ENCODE assay signal across 29 cellular contexts in genomic region chr1:54144366-54144765, GRCh38. TPM values are rescaled to one million over a fixed set of nuclear protein-coding genes. Genes with fewer than 3 reads are reported as not detected.
DNase-seq lines count a peak whose midpoint lies in the region; TF ChIP-seq lines count a peak whose summit lies in the region.
"Had no signal": no experiment of that assay in that cellular context is flagged by ENCODE, and none has a peak within 500 bp of the region (broad histone marks: within the 10 kb centered on the region; RNA-seq: fewer than 3 reads in every experiment).

No MANE protein-coding gene starts in this region.

- peak overlapping the region; percentile 65 for H4K8ac ChIP-seq in neuronal stem cell (ENCODE audit: low read depth, low read length)

- H3K23ac ChIP-seq in neuronal stem cell (ENCODE audit: low read depth, low read length, poor library complexity) = no peak overlapping the region

- H3K4me1 ChIP-seq in neuronal stem cell (ENCODE audit: control insufficient read depth in 2 of 2, insufficient read depth in 1 of 2, low read depth in 1 of 2, low read length in 2 of 2) (no peaks in the 10 kb centered on the region), vagina (no peaks in the 10 kb centered on the region)
- H3K4me1 ChIP-seq: A549; BLaER1 treated with 17β-estradiol and CSF1 and Interleukin-3, amounts not matched to agents 10 nM and 100 nM had no signal

- H3K27ac ChIP-seq in neuronal stem cell (replicated peaks; ENCODE audit: low read length) (no peak overlapping the region), vagina (no peak overlapping the region)
- H3K27ac ChIP-seq: 22Rv1; A549; BLaER1 treated with 17β-estradiol and CSF1 and Interleukin-3, amounts not matched to agents 10 nM and 100 nM had no signal

- peak overlapping the region; percentile 26 for H3K14ac ChIP-seq in neuronal stem cell (ENCODE audit: low read length)

- H2BK12ac ChIP-seq in neuronal stem cell (ENCODE audit: low read length) = no peak overlapping the region

- H3K9me3 ChIP-seq in neuronal stem cell (replicated peaks in 1 of 2; ENCODE audit: control insufficient read depth in 2 of 2, insufficient read depth in 1 of 2, low read depth in 1 of 2, low read length in 2 of 2) (no peaks in the 10 kb centered on the region), vagina (no peaks in the 10 kb centered on the region)
- H3K9me3 ChIP-seq: A549; BLaER1 treated with 17β-estradiol and CSF1 and Interleukin-3, amounts not matched to agents 10 nM and 100 nM had no signal

- WGBS in neuronal stem cell (ENCODE audit: extremely low coverage in 2 of 2, insufficient read length in 2 of 2, insufficient replicate concordance in 1 of 2), 2 donors = no CpG with 5 or more reads among the region's 11 CpGs

- H2BK120ac ChIP-seq in neuronal stem cell (ENCODE audit: low read depth, low read length) = no peak overlapping the region

- no peak overlapping the region for H3K9ac ChIP-seq in neuronal stem cell (ENCODE audit: low read depth, low read length, poor library complexity)
- H3K9ac ChIP-seq: BLaER1 treated with 17β-estradiol and CSF1 and Interleukin-3, amounts not matched to agents 10 nM and 100 nM had no signal

- H3K27ac Mint-ChIP-seq in activated naive CD4-positive, alpha-beta T cell treated with anti-CD3 and anti-CD28 coated beads, Interleukin-2, amount 50 U/mL, for 24 hours = peak overlapping the region; percentile 57
- H3K27ac Mint-ChIP-seq: B cell; CD4-positive, alpha-beta memory T cell; CD4-positive, CD25-positive, alpha-beta regulatory T cell; CD8-positive, alpha-beta memory T cell had no signal

- peaks cover 0 to 7% (median 0%) of the 10 kb centered on the region in 3 experiments for H3K27me3 ChIP-seq in neuronal stem cell (ENCODE audit: control insufficient read depth in 3 of 3, insufficient read depth in 3 of 3, low read depth in 1 of 3, low read length in 3 of 3)
- no peaks in the 10 kb centered on the region for H3K27me3 ChIP-seq in vagina
- H3K27me3 ChIP-seq: BLaER1 treated with 17β-estradiol and CSF1 and Interleukin-3, amounts not matched to agents 10 nM and 100 nM had no signal

- H3K9me3 Mint-ChIP-seq in activated naive CD4-positive, alpha-beta T cell treated with anti-CD3 and anti-CD28 coated beads, Interleukin-2, amount 50 U/mL, for 24 hours = no peaks in the 10 kb centered on the region
- H3K9me3 Mint-ChIP-seq: CD4-positive, alpha-beta memory T cell; CD4-positive, CD25-positive, alpha-beta regulatory T cell; CD8-positive, alpha-beta memory T cell had no signal

- no peaks in the 10 kb centered on the region for H3K4me1 Mint-ChIP-seq in activated naive CD4-positive, alpha-beta T cell treated with anti-CD3 and anti-CD28 coated beads, Interleukin-2, amount 50 U/mL, for 24 hours
- H3K4me1 Mint-ChIP-seq: B cell; CD14-positive monocyte; CD4-positive, alpha-beta memory T cell; CD4-positive, CD25-positive, alpha-beta regulatory T cell; CD8-positive, alpha-beta memory T cell had no signal

- TF ChIP-seq POLR2A in vagina (IDR thresholded peaks at IDR 0.05) = no peak

- no peak overlapping the region for H2BK15ac ChIP-seq in neuronal stem cell (ENCODE audit: low read length)

- no peaks in the 10 kb centered on the region for H3K36me3 Mint-ChIP-seq in activated naive CD4-positive, alpha-beta T cell treated with anti-CD3 and anti-CD28 coated beads, Interleukin-2, amount 50 U/mL, for 24 hours
- H3K36me3 Mint-ChIP-seq: CD14-positive monocyte; CD4-positive, alpha-beta memory T cell; CD4-positive, CD25-positive, alpha-beta regulatory T cell; CD8-positive, alpha-beta memory T cell had no signal

- no peak for TF ChIP-seq CTCF in vagina (IDR thresholded peaks at IDR 0.05)

- H3K4me3 ChIP-seq in neuronal stem cell (ENCODE audit: low read length in 2 of 2) = no peak overlapping the region
- H3K4me3 ChIP-seq in vagina = no peak overlapping the region
- H3K4me3 ChIP-seq: A549; BLaER1 treated with 17β-estradiol and CSF1 and Interleukin-3, amounts not matched to agents 10 nM and 100 nM; GM12878 had no signal

- H3K4me2 ChIP-seq in neuronal stem cell (ENCODE audit: insufficient read depth, low read length, poor library complexity, severe bottlenecking) = no peak overlapping the region
- H3K4me2 ChIP-seq: A549; BLaER1 treated with 17β-estradiol and CSF1 and Interleukin-3, amounts not matched to agents 10 nM and 100 nM had no signal

- H2BK5ac ChIP-seq in neuronal stem cell (ENCODE audit: low read length) = no peak overlapping the region

- intact Hi-C loops in vagina (cut with DNase I) = no loop called here

- H3K18ac ChIP-seq in neuronal stem cell (ENCODE audit: low read length) = no peak overlapping the region

- no peak overlapping the region for H3K4ac ChIP-seq in neuronal stem cell (ENCODE audit: low read length)

- no peak overlapping the region for H2AFZ ChIP-seq in neuronal stem cell (ENCODE audit: low read length)

- DNase-seq in activated naive CD4-positive, alpha-beta T cell treated with Interleukin-2 at 50 U/mL for 16 hours = no peak
- DNase-seq in islet precursor cell (peak; percentile 38), neuronal stem cell (ENCODE audit: low spot score) (no peak), C1 segment of cervical spinal cord (lab: John Stamatoyannopoulos, UW) (no peak), globus pallidus (ENCODE audit: low spot score) (no peak), vagina (ENCODE audit: extremely low spot score in 2 of 2) (no peak)
- DNase-seq: AML-193; CD4-positive, alpha-beta memory T cell; CD4-positive, CD25-positive, alpha-beta regulatory T cell; COR-L47; DMS 273 treated with DMSO at 0.1 percent for 48 hours; DMS153; DMS53; DMS79; DND-41; EL; GDM1 had no signal

- H3K79me1 ChIP-seq in neuronal stem cell (ENCODE audit: low read depth, low read length) = peaks cover 1% of the 10 kb centered on the region

- H3K27me3 Mint-ChIP-seq in activated naive CD4-positive, alpha-beta T cell treated with anti-CD3 and anti-CD28 coated beads, Interleukin-2, amount 50 U/mL, for 24 hours = no peaks in the 10 kb centered on the region
- H3K27me3 Mint-ChIP-seq: CD4-positive, alpha-beta memory T cell; CD8-positive, alpha-beta memory T cell had no signal

- no peak overlapping the region for H4K91ac ChIP-seq in neuronal stem cell (ENCODE audit: low read depth, low read length, poor library complexity)

- H3K36me3 ChIP-seq in neuronal stem cell (replicated peaks in 1 of 2; ENCODE audit: control insufficient read depth in 2 of 2, insufficient read depth in 2 of 2, low read length in 2 of 2) (no peaks in the 10 kb centered on the region), vagina (no peaks in the 10 kb centered on the region)
- H3K36me3 ChIP-seq: BLaER1 treated with 17β-estradiol and CSF1 and Interleukin-3, amounts not matched to agents 10 nM and 100 nM had no signal

- H2AK5ac ChIP-seq in neuronal stem cell (ENCODE audit: low read depth, low read length) = peak overlapping the region; percentile 30

- no peak overlapping the region for H3K4me3 Mint-ChIP-seq in activated naive CD4-positive, alpha-beta T cell treated with anti-CD3 and anti-CD28 coated beads, Interleukin-2, amount 50 U/mL, for 24 hours
- H3K4me3 Mint-ChIP-seq: B cell; CD14-positive monocyte; CD4-positive, alpha-beta memory T cell; CD4-positive, CD25-positive, alpha-beta regulatory T cell; CD8-positive, alpha-beta memory T cell had no signal

RNA-seq across cellular contexts. Expression of gene CDCP2, which starts 8.4 kb away (rescaled TPM):
- polyA plus RNA-seq in neuronal stem cell (2013, experiment 1 of 2) = 0.03 TPM
- polyA plus RNA-seq in neuronal stem cell (2013, experiment 2 of 2) = 0.03 TPM
- not detected for total RNA-seq in vagina
- total RNA-seq: A172; B cell; CD8-positive, alpha-beta memory T cell; Daoy; G401 had no signal
- polyA plus RNA-seq: A549; BJ; CD14-positive monocyte; CD4-positive, alpha-beta memory T cell; CD4-positive, CD25-positive, alpha-beta regulatory T cell; CD8-positive, alpha-beta memory T cell; GM12878 had no signal

RNA-seq across cellular contexts. Expression of gene CYB5RL, which starts 55.5 kb away (rescaled TPM):
- 6.5 TPM for polyA plus RNA-seq in neuronal stem cell (2013, experiment 1 of 2)
- polyA plus RNA-seq in neuronal stem cell (2013, experiment 2 of 2) = 6.5 TPM
- 3.7 TPM for total RNA-seq in vagina

RNA-seq across cellular contexts. Expression of gene MRPL37, which starts 55.6 kb away (rescaled TPM):
- polyA plus RNA-seq in neuronal stem cell (2013, experiment 1 of 2) = 69.4 TPM
- polyA plus RNA-seq in neuronal stem cell (2013, experiment 2 of 2) = 69.8 TPM
- total RNA-seq in vagina = 45.9 TPM
